24 cellular contexts compared by ENCODE assay signal in genomic region chr7:32049599-32049998, GRCh38. TPM values are rescaled to one million over a fixed set of nuclear protein-coding genes. Genes with fewer than 3 reads are reported as not detected.
"Had no signal": no experiment of that assay in that cellular context is flagged by ENCODE, and none has a peak within 500 bp of the region (broad histone marks: within the 10 kb centered on the region; RNA-seq: fewer than 3 reads in every experiment).

No MANE protein-coding gene starts in this region.

- H3K36me3 Mint-ChIP-seq: naive thymus-derived CD8-positive, alpha-beta T cell; stimulated activated naive B cell treated with anti-CD40 and anti-IgM and Interleukin-4, amounts not matched to agents 10 μg/mL and 1 μg/mL and 100 μg/mL, for 72 hours had no signal

- H3K4me1 ChIP-seq: colonic mucosa, lower lobe of right lung, psoas muscle, suprapubic skin, thyroid gland, vagina had no signal

- H3K4me3 Mint-ChIP-seq: dendritic cell treated with granulocyte-macrophage colony-stimulating factor and Interleukin-4, amounts not matched to agents 40 ng/mL and 50 ng/mL, for 4 days; naive thymus-derived CD8-positive, alpha-beta T cell; nephron progenitor cell; stimulated activated naive B cell treated with anti-CD40 and anti-IgM and Interleukin-4, amounts not matched to agents 10 μg/mL and 1 μg/mL and 100 μg/mL, for 72 hours; stimulated activated naive CD8-positive, alpha-beta T cell treated with anti-CD3 and anti-CD28 coated beads, Interleukin-15, Interleukin-2, amounts not matched to agents 100 ng/mL and 50 ng/mL, for 24 hours had no signal

- H3K9me3 Mint-ChIP-seq: dendritic cell treated with granulocyte-macrophage colony-stimulating factor and Interleukin-4, amounts not matched to agents 40 ng/mL and 50 ng/mL, for 4 days; nephron progenitor cell; stimulated activated naive B cell treated with anti-CD40 and anti-IgM and Interleukin-4, amounts not matched to agents 10 μg/mL and 1 μg/mL and 100 μg/mL, for 72 hours; stimulated activated naive CD8-positive, alpha-beta T cell treated with anti-CD3 and anti-CD28 coated beads, Interleukin-15, Interleukin-2, amounts not matched to agents 100 ng/mL and 50 ng/mL, for 24 hours had no signal

- H3K36me3 ChIP-seq: colonic mucosa, lower lobe of right lung, ovary, suprapubic skin, thyroid gland, vagina had no signal

- H3K9me3 ChIP-seq: colonic mucosa, lower lobe of right lung, ovary, psoas muscle, suprapubic skin, thyroid gland, vagina had no signal

- H3K27ac ChIP-seq: colonic mucosa, lower lobe of right lung, ovary, psoas muscle, skin epidermis, suprapubic skin, thyroid gland, vagina had no signal

- H3K27me3 Mint-ChIP-seq: dendritic cell treated with granulocyte-macrophage colony-stimulating factor and Interleukin-4, amounts not matched to agents 40 ng/mL and 50 ng/mL, for 4 days; stimulated activated naive B cell treated with anti-CD40 and anti-IgM and Interleukin-4, amounts not matched to agents 10 μg/mL and 1 μg/mL and 100 μg/mL, for 72 hours; stimulated activated naive CD8-positive, alpha-beta T cell treated with anti-CD3 and anti-CD28 coated beads, Interleukin-15, Interleukin-2, amounts not matched to agents 100 ng/mL and 50 ng/mL, for 24 hours had no signal

- DNase-seq: colonic mucosa; effector memory CD4-positive, alpha-beta T cell; left ventricle myocardium superior; lower lobe of right lung; naive thymus-derived CD8-positive, alpha-beta T cell; nephron progenitor cell; nucleus accumbens; ovary; posterior cingulate gyrus; psoas muscle; right cardiac atrium; stimulated activated CD4-positive, alpha-beta T cell treated with anti-CD3 and anti-CD28 coated beads, Interleukin-15, amount 100 ng/mL, for 24 hours; stimulated activated CD4-positive, alpha-beta T cell treated with anti-CD3 and anti-CD28 coated beads, Interleukin-2, amount 100 ng/mL, for 48 hours; stimulated activated naive B cell treated with anti-CD40 and anti-IgM and Interleukin-4, amounts not matched to agents 10 μg/mL and 1 μg/mL and 100 μg/mL, for 72 hours; thyroid gland; trophoblast cell had no signal

- FAIRE-seq: endothelial cell of umbilical vein, frontal cortex, keratinocyte had no signal

- H3K27me3 ChIP-seq: colonic mucosa, ovary, suprapubic skin, thyroid gland, vagina had no signal

- H3K27ac Mint-ChIP-seq: dendritic cell treated with granulocyte-macrophage colony-stimulating factor and Interleukin-4, amounts not matched to agents 40 ng/mL and 50 ng/mL, for 4 days; naive thymus-derived CD8-positive, alpha-beta T cell; nephron progenitor cell; stimulated activated naive B cell treated with anti-CD40 and anti-IgM and Interleukin-4, amounts not matched to agents 10 μg/mL and 1 μg/mL and 100 μg/mL, for 72 hours; stimulated activated naive CD8-positive, alpha-beta T cell treated with anti-CD3 and anti-CD28 coated beads, Interleukin-15, Interleukin-2, amounts not matched to agents 100 ng/mL and 50 ng/mL, for 24 hours had no signal

- H3K4me3 ChIP-seq: colonic mucosa, lower lobe of right lung, ovary, psoas muscle, skin epidermis, suprapubic skin, thyroid gland, vagina had no signal

- ATAC-seq: left ventricle myocardium superior; lower lobe of right lung; naive thymus-derived CD8-positive, alpha-beta T cell; psoas muscle; right cardiac atrium had no signal

RNA-seq across cellular contexts. Expression of gene PDE1C, which starts 20.6 kb away (rescaled TPM):
- total RNA-seq: naive thymus-derived CD8-positive, alpha-beta T cell had no signal
- polyA plus RNA-seq: naive thymus-derived CD8-positive, alpha-beta T cell had no signal
